2 cellular contexts compared by ENCODE assay signal in the genomic region with DNA sequence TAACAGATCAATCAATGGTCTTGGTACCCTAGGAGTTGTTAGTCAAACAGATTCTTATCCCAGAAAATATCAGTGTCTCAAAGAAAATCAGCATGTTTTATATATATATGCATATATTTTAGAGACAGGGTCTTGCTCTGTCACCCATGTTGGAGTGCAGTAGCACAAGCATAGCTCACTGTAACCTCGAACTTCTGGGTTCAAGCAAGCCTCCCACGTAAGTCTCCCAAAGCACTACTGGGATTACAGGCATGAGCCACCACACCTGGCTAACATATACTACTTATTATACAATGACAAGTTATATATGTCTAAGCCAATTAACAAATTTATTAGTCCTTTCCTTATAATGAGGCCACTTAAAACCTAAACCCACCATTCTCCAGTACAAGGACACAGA.
TF ChIP-seq lines count a peak whose summit lies in the region.

No MANE protein-coding gene starts in this region.

TF ChIP-seq in GM12878, 131 proteins besides CTCF, POLR2A, EP300 and RAD21:
- TF ChIP-seq ASH2L (IDR thresholded peaks at IDR 0.05; ENCODE audit: borderline replicate concordance, low read depth) (no peak), CBX3 (IDR thresholded peaks at IDR 0.05; ENCODE audit: borderline replicate concordance, low read depth) (no peak), NR2C1 (IDR thresholded peaks at IDR 0.05) (no peak), FOS (IDR thresholded peaks at IDR 0.05; ENCODE audit: borderline replicate concordance, extremely low read depth, insufficient read length) (no peak), MEF2A (IDR thresholded peaks at IDR 0.05; ENCODE audit: insufficient read depth, low read depth, low read length) (no peak), WRNIP1 (IDR thresholded peaks at IDR 0.05; ENCODE audit: borderline replicate concordance, low read depth, low read length) (no peak), YBX1 (IDR thresholded peaks at IDR 0.05) (no peak), GATAD2B (conservative IDR thresholded peaks at IDR 0.05; ENCODE audit: low read depth) (no peak), IRF4 (IDR thresholded peaks at IDR 0.05; ENCODE audit: low read depth, low read length) (no peak), SMC3 (IDR thresholded peaks at IDR 0.05; ENCODE audit: borderline replicate concordance, low read length) (no peak), TBL1XR1 (IDR thresholded peaks at IDR 0.05; ENCODE audit: low read depth, low read length) (no peak), ZZZ3 (IDR thresholded peaks at IDR 0.05; ENCODE audit: control insufficient read depth, insufficient read length, low read depth) (no peak), TARDBP (IDR thresholded peaks at IDR 0.05; ENCODE audit: borderline replicate concordance) (no peak), NFXL1 (IDR thresholded peaks at IDR 0.05; ENCODE audit: borderline replicate concordance) (no peak), CEBPZ (IDR thresholded peaks at IDR 0.05; ENCODE audit: low read depth, low read length) (no peak), BMI1 (IDR thresholded peaks at IDR 0.05; ENCODE audit: borderline replicate concordance) (no peak), BHLHE40 (IDR thresholded peaks at IDR 0.05; ENCODE audit: borderline replicate concordance in 1 of 2, low read depth in 2 of 2, low read length in 1 of 2) (no peak), SREBF1 (IDR thresholded peaks at IDR 0.05; ENCODE audit: low read length) (no peak), NR2F1 (conservative IDR thresholded peaks at IDR 0.05) (no peak)
- TF ChIP-seq, protein P1, sequence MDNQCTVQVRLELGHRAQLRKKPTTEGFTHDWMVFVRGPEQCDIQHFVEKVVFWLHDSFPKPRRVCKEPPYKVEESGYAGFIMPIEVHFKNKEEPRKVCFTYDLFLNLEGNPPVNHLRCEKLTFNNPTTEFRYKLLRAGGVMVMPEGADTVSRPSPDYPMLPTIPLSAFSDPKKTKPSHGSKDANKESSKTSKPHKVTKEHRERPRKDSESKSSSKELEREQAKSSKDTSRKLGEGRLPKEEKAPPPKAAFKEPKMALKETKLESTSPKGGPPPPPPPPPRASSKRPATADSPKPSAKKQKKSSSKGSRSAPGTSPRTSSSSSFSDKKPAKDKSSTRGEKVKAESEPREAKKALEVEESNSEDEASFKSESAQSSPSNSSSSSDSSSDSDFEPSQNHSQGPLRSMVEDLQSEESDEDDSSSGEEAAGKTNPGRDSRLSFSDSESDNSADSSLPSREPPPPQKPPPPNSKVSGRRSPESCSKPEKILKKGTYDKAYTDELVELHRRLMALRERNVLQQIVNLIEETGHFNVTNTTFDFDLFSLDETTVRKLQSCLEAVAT (IDR thresholded peaks at IDR 0.05) = no peak

TF ChIP-seq in neural cell, 6 proteins besides CTCF, POLR2A, EP300 and RAD21:
- TF ChIP-seq REST (IDR thresholded peaks at IDR 0.05; ENCODE audit: borderline replicate concordance) = no peak
- TF ChIP-seq MXI1 (conservative IDR thresholded peaks at IDR 0.05; ENCODE audit: poor library complexity, severe bottlenecking) = no peak
- no peak for TF ChIP-seq TAF1 (IDR thresholded peaks at IDR 0.05; ENCODE audit: low read depth)
- TF ChIP-seq SMC3 (conservative IDR thresholded peaks at IDR 0.05; ENCODE audit: poor library complexity) = no peak
- no peak for TF ChIP-seq POLR2AphosphoS5 (IDR thresholded peaks at IDR 0.05)
- TF ChIP-seq EZH2 (IDR thresholded peaks at IDR 0.05; ENCODE audit: borderline replicate concordance, insufficient read depth, low read length, poor library complexity, severe bottlenecking) = no peak
